In genomic region chr3:77081240-77081661, GRCh38 we compare ENCODE assay signal across 9 cellular contexts. TPM values are rescaled to one million over a fixed set of nuclear protein-coding genes. Genes with fewer than 3 reads are reported as not detected.
A peak's percentile ranks its signal among the peaks of the same experiment; 100 is the strongest.
DNase-seq lines count a peak whose midpoint lies in the region; ATAC-seq and TF ChIP-seq lines count a peak whose summit lies in the region.
"Had no signal": no experiment of that assay in that cellular context is flagged by ENCODE, and none has a peak within 500 bp of the region (broad histone marks: within the 10 kb centered on the region; RNA-seq: fewer than 3 reads in every experiment).

No MANE protein-coding gene starts in this region.

- H3K36me3 Mint-ChIP-seq in glutamatergic neuron (ENCODE audit: unreplicated experiment) = peaks cover 4% of the 10 kb centered on the region

- no peaks in the 10 kb centered on the region for H3K4me1 ChIP-seq in SJCRH30
- no peaks in the 10 kb centered on the region for H3K4me1 ChIP-seq in testis

- no peak for TF ChIP-seq POLR2A in testis (IDR thresholded peaks at IDR 0.05)

- no peak overlapping the region for H3K27ac ChIP-seq in SJCRH30
- no peak overlapping the region for H3K27ac ChIP-seq in testis

- H3K4me3 ChIP-seq in SJCRH30 = no peak overlapping the region
- no peak overlapping the region for H3K4me3 ChIP-seq in testis

- DNase-seq in NCI-H510A treated with DMSO at 0.1 percent for 48 hours (lab: John Stamatoyannopoulos, UW) (peak; percentile 27), NCI-H510A (lab: John Stamatoyannopoulos, UW) (no peak), SJCRH30 (peak; percentile 24 to 35), glutamatergic neuron (no peak), testis (peak; percentile 22)
- no peak for DNase-seq in activated effector memory CD4-positive, alpha-beta T cell treated with anti-CD3 and anti-CD28 coated beads, Interleukin-2, amount 50 U/mL, for 16 hours
- DNase-seq: aorta had no signal

- no peak for ATAC-seq in GM19328 (IDR thresholded peaks at IDR 0.05; ENCODE audit: unreplicated experiment)
- no peak for ATAC-seq in GM18511 (IDR thresholded peaks at IDR 0.05; ENCODE audit: unreplicated experiment)

- peaks cover 44% of the 10 kb centered on the region for H3K4me1 Mint-ChIP-seq in glutamatergic neuron (ENCODE audit: low read depth, unreplicated experiment)

- H3K9me3 Mint-ChIP-seq in glutamatergic neuron (ENCODE audit: unreplicated experiment) = peaks cover 9% of the 10 kb centered on the region

- peaks cover 4% of the 10 kb centered on the region for H3K27me3 Mint-ChIP-seq in glutamatergic neuron (ENCODE audit: unreplicated experiment)

- H3K27me3 ChIP-seq in SJCRH30 (no peaks in the 10 kb centered on the region), testis (no peaks in the 10 kb centered on the region)

- intact Hi-C loops in testis (cut with DNase I; ENCODE audit: low total_unique reads) = no loop called here

- H3K36me3 ChIP-seq in SJCRH30 (no peaks in the 10 kb centered on the region), testis (ENCODE audit: low read depth, missing control alignments) (no peaks in the 10 kb centered on the region)

- no peak for TF ChIP-seq CTCF in glutamatergic neuron (IDR thresholded peaks at IDR 0.05; ENCODE audit: partially characterized antibody, unreplicated experiment)
- no peak for TF ChIP-seq CTCF in testis (IDR thresholded peaks at IDR 0.05)

- 48 to 52% methylated on average over 3 of the region's 3 CpGs for WGBS in testis, 2 donors

- peak overlapping the region; percentile 77 for H3K27ac Mint-ChIP-seq in glutamatergic neuron (ENCODE audit: unreplicated experiment)

- no peak overlapping the region for H3K4me3 Mint-ChIP-seq in glutamatergic neuron (ENCODE audit: unreplicated experiment)

- no peaks in the 10 kb centered on the region for H3K9me3 ChIP-seq in SJCRH30 (replicated peaks)
- no peaks in the 10 kb centered on the region for H3K9me3 ChIP-seq in testis

RNA-seq across cellular contexts. Expression of gene ROBO2, which starts 41.4 kb away (rescaled TPM):
- 14.0 and 14.3 TPM in 2 replicates for total RNA-seq in SJCRH30 (2014; rRNA removed; shearing (Covaris generic))
- total RNA-seq in glutamatergic neuron (ENCODE audit: unreplicated experiment) (330 TPM), testis (10 to 100 TPM; 17.7 to 23.3 TPM)
- polyA plus RNA-seq in testis (ENCODE audit: insufficient read depth, low read depth, low replicate concordance) = 16.1 TPM

Comparison
In these comparisons a context has a peak if more than half of its experiments do, and no peak if none do; other contexts are left out.
1. DNase-seq: peak in NCI-H510A treated with DMSO at 0.1 percent for 48 hours (single experiment), SJCRH30 (2 of 2) and testis (single experiment); none in NCI-H510A (single experiment), glutamatergic neuron (single experiment) and activated effector memory CD4-positive, alpha-beta T cell treated with anti-CD3 and anti-CD28 coated beads, Interleukin-2, amount 50 U/mL, for 16 hours (single experiment).
2. RNA of gene ROBO2, which starts 41.4 kb away (total RNA-seq): 330 TPM in glutamatergic neuron (single experiment); 17.7 to 23.3 TPM in testis and 14.0 to 14.3 TPM in SJCRH30; every median in the first group is over 10 times any median in the second.